19 cellular contexts compared by ENCODE assay signal in genomic region chr6:165814669-165815068, GRCh38.
"Had no signal": no experiment of that assay in that cellular context is flagged by ENCODE, and none has a peak within 500 bp of the region (broad histone marks: within the 10 kb centered on the region; RNA-seq: fewer than 3 reads in every experiment).

No MANE protein-coding gene starts in this region.

- ATAC-seq: foreskin keratinocyte, gastroesophageal sphincter, heart left ventricle, left lung, lower lobe of right lung had no signal

- H3K4me3 Mint-ChIP-seq: immature natural killer cell had no signal

- H3K27ac ChIP-seq: coronary artery, dorsolateral prefrontal cortex, esophagus muscularis mucosa, foreskin keratinocyte, gastroesophageal sphincter, hepatocyte, left lung, lower lobe of right lung had no signal

- H3K4me3 ChIP-seq: coronary artery, dorsolateral prefrontal cortex, esophagus muscularis mucosa, gastroesophageal sphincter, heart left ventricle, hepatocyte, left lung, lower lobe of right lung had no signal

- H3K4me1 Mint-ChIP-seq: immature natural killer cell had no signal

- H3K4me1 ChIP-seq: foreskin keratinocyte, gastroesophageal sphincter, heart left ventricle, left lung, lower lobe of right lung had no signal

- H3K27me3 ChIP-seq: foreskin keratinocyte had no signal

- DNase-seq: dermis blood vessel endothelial cell; dorsolateral prefrontal cortex; effector CD4-positive, alpha-beta T cell; effector memory CD4-positive, alpha-beta T cell; foreskin keratinocyte; hypothalamus; immature natural killer cell; islet precursor cell; kidney; kidney glomerular epithelial cell; left lung; lower lobe of right lung; mesendoderm; midbrain had no signal

- H3K9me3 ChIP-seq: lower lobe of right lung had no signal

- H3K27ac Mint-ChIP-seq: immature natural killer cell had no signal

- H3K36me3 ChIP-seq: esophagus muscularis mucosa, gastroesophageal sphincter, heart left ventricle, left lung, lower lobe of right lung had no signal

- H3K4me2 ChIP-seq: hepatocyte had no signal

- H2AFZ ChIP-seq: hepatocyte had no signal
